In genomic region chr11:65438257-65439151, GRCh38 we compare ENCODE assay signal across 9 cellular contexts. TPM values are rescaled to one million over a fixed set of nuclear protein-coding genes. Genes with fewer than 3 reads are reported as not detected.
DNase-seq lines count a peak whose midpoint lies in the region; ATAC-seq and TF ChIP-seq lines count a peak whose summit lies in the region.
"Had no signal": no experiment of that assay in that cellular context is flagged by ENCODE, and none has a peak within 500 bp of the region (broad histone marks: within the 10 kb centered on the region; RNA-seq: fewer than 3 reads in every experiment).

No MANE protein-coding gene starts in this region.

- H3K4me1 ChIP-seq in SK-N-SH (ENCODE audit: control insufficient read depth in 1 of 2, insufficient read depth in 2 of 2, low read depth in 1 of 2, low read length in 1 of 2) (peaks cover 3 to 22% of the 10 kb centered on the region in 2 experiments; a peak in 3 of 4 replicates), esophagus muscularis mucosa (peaks cover 67 to 99% (median 97%) of the 10 kb centered on the region in 4 donors), skeletal muscle tissue (ENCODE audit: control insufficient read depth in 3 of 3, insufficient read depth in 3 of 3, low read length in 3 of 3) (peaks cover 62 to 73% (median 68%) of the 10 kb centered on the region in 3 donors)

- TF ChIP-seq RAD21 in SK-N-SH (IDR thresholded peaks at IDR 0.05; ENCODE audit: low read length): no peak

- H3K4me3 Mint-ChIP-seq in activated CD8-positive, alpha-beta T cell treated with anti-CD3 and anti-CD28 coated beads for 36 hours: no peak overlapping the region
- H3K4me3 Mint-ChIP-seq in activated CD8-positive, alpha-beta T cell treated with anti-CD3 and anti-CD28 coated beads, Interleukin-2, amount 10 ng/mL, durations not matched to agents 7 days and 5 days: no peak overlapping the region
- no peak overlapping the region for H3K4me3 Mint-ChIP-seq in progenitor cell of endocrine pancreas (ENCODE audit: low read depth)

- no peak for ATAC-seq in activated CD8-positive, alpha-beta T cell treated with anti-CD3 and anti-CD28 coated beads for 36 hours
- ATAC-seq in activated CD8-positive, alpha-beta T cell treated with anti-CD3 and anti-CD28 coated beads, Interleukin-2, amount 10 ng/mL, durations not matched to agents 7 days and 5 days: no peak
- no peak for ATAC-seq in GM19395 (IDR thresholded peaks at IDR 0.05; ENCODE audit: unreplicated experiment)

- H3K27ac ChIP-seq in SK-N-SH (ENCODE audit: low read depth in 2 of 2, low read length in 1 of 2): peak overlapping the region; percentile 47 to 100; a peak in 3 of 4 replicates
- H3K27ac ChIP-seq in esophagus muscularis mucosa (replicated peaks in 1 of 4): peak overlapping the region; percentile 32 to 78 (median 76)
- peak overlapping the region; percentile 20 for H3K27ac ChIP-seq in skeletal muscle tissue (ENCODE audit: low read depth, low read length)

- H3K9ac ChIP-seq in SK-N-SH: peak overlapping the region; percentile 37; the same call in 1 of the 2 replicates
- H3K9ac ChIP-seq in skeletal muscle tissue (ENCODE audit: low read depth in 1 of 3, low read length in 3 of 3): peak overlapping the region in 2 of 3 donors; percentile 28 to 66

- H3K36me3 Mint-ChIP-seq in activated CD8-positive, alpha-beta T cell treated with anti-CD3 and anti-CD28 coated beads for 36 hours (ENCODE audit: low read depth): peaks cover 70% of the 10 kb centered on the region
- peaks cover 59% of the 10 kb centered on the region for H3K36me3 Mint-ChIP-seq in activated CD8-positive, alpha-beta T cell treated with anti-CD3 and anti-CD28 coated beads, Interleukin-2, amount 10 ng/mL, durations not matched to agents 7 days and 5 days (ENCODE audit: low read depth)
- peaks cover 6% of the 10 kb centered on the region for H3K36me3 Mint-ChIP-seq in progenitor cell of endocrine pancreas (ENCODE audit: insufficient read depth)

- peaks cover 80% of the 10 kb centered on the region for H3K4me1 Mint-ChIP-seq in activated CD8-positive, alpha-beta T cell treated with anti-CD3 and anti-CD28 coated beads for 36 hours (ENCODE audit: low read depth)
- H3K4me1 Mint-ChIP-seq in activated CD8-positive, alpha-beta T cell treated with anti-CD3 and anti-CD28 coated beads, Interleukin-2, amount 10 ng/mL, durations not matched to agents 7 days and 5 days (ENCODE audit: low read depth): peaks cover 73% of the 10 kb centered on the region
- H3K4me1 Mint-ChIP-seq in progenitor cell of endocrine pancreas (ENCODE audit: low read depth): peaks cover 22% of the 10 kb centered on the region

- no peaks in the 10 kb centered on the region for H3K9me3 Mint-ChIP-seq in activated CD8-positive, alpha-beta T cell treated with anti-CD3 and anti-CD28 coated beads for 36 hours
- H3K9me3 Mint-ChIP-seq in activated CD8-positive, alpha-beta T cell treated with anti-CD3 and anti-CD28 coated beads, Interleukin-2, amount 10 ng/mL, durations not matched to agents 7 days and 5 days (ENCODE audit: insufficient read depth): no peaks in the 10 kb centered on the region
- no peaks in the 10 kb centered on the region for H3K9me3 Mint-ChIP-seq in progenitor cell of endocrine pancreas (ENCODE audit: low read depth)

- TF ChIP-seq EP300 in SK-N-SH (IDR thresholded peaks at IDR 0.05; ENCODE audit: borderline replicate concordance in 1 of 2, low read depth in 1 of 2, low read length in 1 of 2) (no peak), esophagus muscularis mucosa (IDR thresholded peaks at IDR 0.05) (no peak)

- H3K27me3 Mint-ChIP-seq in activated CD8-positive, alpha-beta T cell treated with anti-CD3 and anti-CD28 coated beads for 36 hours: no peaks in the 10 kb centered on the region
- no peaks in the 10 kb centered on the region for H3K27me3 Mint-ChIP-seq in activated CD8-positive, alpha-beta T cell treated with anti-CD3 and anti-CD28 coated beads, Interleukin-2, amount 10 ng/mL, durations not matched to agents 7 days and 5 days (ENCODE audit: low read depth)
- H3K27me3 Mint-ChIP-seq in progenitor cell of endocrine pancreas: no peaks in the 10 kb centered on the region

- WGBS in SK-N-SH (ENCODE audit: low lambda C conversion rate): 78% methylated on average over 9 of the region's 9 CpGs
- WGBS in esophagus muscularis mucosa: 83% methylated on average over 9 of the region's 9 CpGs

- no peak overlapping the region for H2AFZ ChIP-seq in SK-N-SH (ENCODE audit: low read depth)

- peaks cover 99% of the 10 kb centered on the region for H3F3A ChIP-seq in SK-N-SH (replicated peaks; ENCODE audit: insufficient read depth)

- intact Hi-C loops in activated CD8-positive, alpha-beta T cell treated with anti-CD3 and anti-CD28 coated beads for 36 hours (cut with micrococcal nuclease): no loop called here
- intact Hi-C loops in esophagus muscularis mucosa (cut with DNase I): no loop called here

- DNase-seq in activated CD8-positive, alpha-beta T cell treated with anti-CD3 and anti-CD28 coated beads for 36 hours: no peak
- no peak for DNase-seq in activated CD8-positive, alpha-beta T cell treated with anti-CD3 and anti-CD28 coated beads, Interleukin-2, amount 10 ng/mL, durations not matched to agents 7 days and 5 days
- no peak for DNase-seq in SK-N-SH
- no peak for DNase-seq in esophagus muscularis mucosa (ENCODE audit: extremely low spot score)
- no peak for DNase-seq in NCI-H187 (lab: John Stamatoyannopoulos, UW)
- no peak for DNase-seq in progenitor cell of endocrine pancreas (ENCODE audit: low spot score, unreplicated experiment)
- DNase-seq: NCI-H1092 had no signal

- H4K20me1 ChIP-seq in SK-N-SH (ENCODE audit: insufficient read depth): peaks cover 99% of the 10 kb centered on the region

- H3K9me3 ChIP-seq in SK-N-SH (no peaks in the 10 kb centered on the region), esophagus muscularis mucosa (no peaks in the 10 kb centered on the region), skeletal muscle tissue (ENCODE audit: control insufficient read depth in 3 of 3, low read length in 3 of 3) (no peaks in the 10 kb centered on the region)

- POLR2A ChIA-PET in activated CD8-positive, alpha-beta T cell treated with anti-CD3 and anti-CD28 coated beads for 36 hours (lab: Charles Lee): interaction anchor here (1.9 to 3.2 kb wide), 2 partner anchors 10 to 67 kb away, joined by 7 to 15 read pairs; no protein-coding TSS in a partner anchor
- POLR2A ChIA-PET in activated CD8-positive, alpha-beta T cell treated with anti-CD3 and anti-CD28 coated beads, Interleukin-2, amount 10 ng/mL, durations not matched to agents 7 days and 5 days (lab: Charles Lee): interaction anchor here (2.7 to 3.7 kb wide), 2 partner anchors 15 to 16 kb away, joined by 15 to 16 read pairs; partner anchors contain the start of gene NEAT1
- POLR2A ChIA-PET in SK-N-SH (lab: Yijun Ruan, JAX): interaction anchor here (1.0 to 1.1 kb wide), 2 partner anchors 55 to 63 kb away, joined by 3 to 4 read pairs; no protein-coding TSS in a partner anchor

- H3K79me2 ChIP-seq in SK-N-SH (ENCODE audit: insufficient read depth): peaks cover 99% of the 10 kb centered on the region

- H3K4me2 ChIP-seq in SK-N-SH: peak overlapping the region; percentile 49

- H3K27ac Mint-ChIP-seq in activated CD8-positive, alpha-beta T cell treated with anti-CD3 and anti-CD28 coated beads for 36 hours: peak overlapping the region; percentile 56
- no peak overlapping the region for H3K27ac Mint-ChIP-seq in activated CD8-positive, alpha-beta T cell treated with anti-CD3 and anti-CD28 coated beads, Interleukin-2, amount 10 ng/mL, durations not matched to agents 7 days and 5 days
- no peak overlapping the region for H3K27ac Mint-ChIP-seq in progenitor cell of endocrine pancreas

- H3K27me3 ChIP-seq in SK-N-SH (ENCODE audit: insufficient read depth) (no peaks in the 10 kb centered on the region), esophagus muscularis mucosa (no peaks in the 10 kb centered on the region), skeletal muscle tissue (ENCODE audit: control insufficient read depth in 3 of 3, insufficient read depth in 3 of 3, low read length in 3 of 3) (no peaks in the 10 kb centered on the region)

- H3K36me3 ChIP-seq in SK-N-SH (replicated peaks in 1 of 2; ENCODE audit: control insufficient read depth in 1 of 2, insufficient read depth in 2 of 2, low read length in 1 of 2) (peaks cover 64 to 93% of the 10 kb centered on the region in 2 experiments), esophagus muscularis mucosa (peaks cover 50 to 99% (median 74%) of the 10 kb centered on the region in 4 donors), skeletal muscle tissue (ENCODE audit: control insufficient read depth in 3 of 3, insufficient read depth in 3 of 3, low read length in 3 of 3) (peaks cover 72 to 75% (median 75%) of the 10 kb centered on the region in 3 donors)

- H3K4me3 ChIP-seq in SK-N-SH (ENCODE audit: low read depth in 2 of 2, low read length in 1 of 2): peak overlapping the region in 1 of 2 experiments; percentile 12; a peak in 1 of 4 replicates
- no peak overlapping the region for H3K4me3 ChIP-seq in esophagus muscularis mucosa
- peak overlapping the region in 1 of 3 donors; percentile 48 for H3K4me3 ChIP-seq in skeletal muscle tissue (ENCODE audit: low read length in 3 of 3)

- CTCF ChIA-PET in activated CD8-positive, alpha-beta T cell treated with anti-CD3 and anti-CD28 coated beads for 36 hours (lab: Charles Lee): interaction anchor here (1.8 kb wide), 1 partner anchor 9 kb away, joined by 4 read pairs; no protein-coding TSS in a partner anchor
- CTCF ChIA-PET in activated CD8-positive, alpha-beta T cell treated with anti-CD3 and anti-CD28 coated beads, Interleukin-2, amount 10 ng/mL, durations not matched to agents 7 days and 5 days (lab: Charles Lee): interaction anchor here (1.5 to 3.2 kb wide), 2 partner anchors 22 to 32 kb away, joined by 3 to 17 read pairs; no protein-coding TSS in a partner anchor
- CTCF ChIA-PET in SK-N-SH (lab: Yijun Ruan, JAX): no interaction called here

- H3K9me2 ChIP-seq in SK-N-SH: no peaks in the 10 kb centered on the region

- no peak for TF ChIP-seq CTCF in activated CD8-positive, alpha-beta T cell treated with anti-CD3 and anti-CD28 coated beads for 36 hours (IDR thresholded peaks at IDR 0.05)
- TF ChIP-seq CTCF in SK-N-SH (IDR thresholded peaks at IDR 0.05) (no peak), esophagus muscularis mucosa (IDR thresholded peaks at IDR 0.05) (no peak), progenitor cell of endocrine pancreas (IDR thresholded peaks at IDR 0.05; ENCODE audit: unreplicated experiment) (no peak)

- TF ChIP-seq POLR2A in esophagus muscularis mucosa (IDR thresholded peaks at IDR 0.05; ENCODE audit: low read depth): peak; percentile 6

RNA-seq across cellular contexts. Expression of gene NEAT1, which starts 15.9 kb away (rescaled TPM):
- 100 to 1,000 TPM; 313 to 358 TPM for total RNA-seq in activated CD8-positive, alpha-beta T cell treated with anti-CD3 and anti-CD28 coated beads for 36 hours
- total RNA-seq in activated CD8-positive, alpha-beta T cell treated with anti-CD3 and anti-CD28 coated beads, Interleukin-2, amount 10 ng/mL, durations not matched to agents 7 days and 5 days: 100 to 1,000 TPM; 212 to 254 TPM
- polyA plus RNA-seq in SK-N-SH (2012; rRNA removed): 435 and 479 TPM in 2 replicates
- polyA plus RNA-seq in SK-N-SH (2012; cell fraction: cytosol; rRNA removed): 93.7 and 99.2 TPM in 2 replicates
- 3,897 and 4,476 TPM in 2 replicates for polyA plus RNA-seq in SK-N-SH (2012; cell fraction: nucleus; rRNA removed)
- total RNA-seq in esophagus muscularis mucosa (100 to 1,000 TPM in 2 of 4 donors, 10 to 100 TPM in 2; 42.8 to 181 (median 96.0) TPM), skeletal muscle tissue (26.1 TPM), progenitor cell of endocrine pancreas (78.8 and 99.9 TPM in 2 replicates)

RNA-seq across cellular contexts. Expression of gene FRMD8, which starts 52.1 kb away (rescaled TPM):
- 10 to 100 TPM; 26.8 to 33.3 TPM for total RNA-seq in activated CD8-positive, alpha-beta T cell treated with anti-CD3 and anti-CD28 coated beads for 36 hours
- total RNA-seq in activated CD8-positive, alpha-beta T cell treated with anti-CD3 and anti-CD28 coated beads, Interleukin-2, amount 10 ng/mL, durations not matched to agents 7 days and 5 days: 10 to 100 TPM; 51.0 to 54.7 TPM
- 17.4 and 19.0 TPM in 2 replicates for polyA plus RNA-seq in SK-N-SH (2012; rRNA removed)
- 8.0 and 14.0 TPM in 2 replicates for polyA plus RNA-seq in SK-N-SH (2012; cell fraction: cytosol; rRNA removed)
- 32.3 and 58.1 TPM in 2 replicates for polyA plus RNA-seq in SK-N-SH (2012; cell fraction: nucleus; rRNA removed)
- 10 to 100 TPM; 30.4 to 37.3 (median 34.7) TPM for total RNA-seq in esophagus muscularis mucosa
- total RNA-seq in skeletal muscle tissue: 8.4 TPM
- 27.3 and 27.5 TPM in 2 replicates for total RNA-seq in progenitor cell of endocrine pancreas

RNA-seq across cellular contexts. Expression of gene SLC25A45, which starts 56.1 kb away (rescaled TPM):
- total RNA-seq in activated CD8-positive, alpha-beta T cell treated with anti-CD3 and anti-CD28 coated beads for 36 hours: 10 to 100 TPM; 12.8 to 14.4 TPM
- total RNA-seq in activated CD8-positive, alpha-beta T cell treated with anti-CD3 and anti-CD28 coated beads, Interleukin-2, amount 10 ng/mL, durations not matched to agents 7 days and 5 days: 10 to 100 TPM; 24.5 to 28.2 TPM
- 3.1 and 3.6 TPM in 2 replicates for polyA plus RNA-seq in SK-N-SH (2012; rRNA removed)
- 1.2 and 1.8 TPM in 2 replicates for polyA plus RNA-seq in SK-N-SH (2012; cell fraction: cytosol; rRNA removed)
- 13.7 and 17.4 TPM in 2 replicates for polyA plus RNA-seq in SK-N-SH (2012; cell fraction: nucleus; rRNA removed)
- total RNA-seq in esophagus muscularis mucosa (10 to 100 TPM in 1 of 4 donors, 1 to 10 TPM in 3; 4.6 to 11.3 (median 5.9) TPM), skeletal muscle tissue (3.7 TPM), progenitor cell of endocrine pancreas (4.0 and 5.3 TPM in 2 replicates)

Comparison
In these comparisons a context has a peak if more than half of its experiments do, and no peak if none do; other contexts are left out.
1. H3K27ac ChIP-seq: peak in every context shown above with its lines; median percentile 76 in esophagus muscularis mucosa; 74 in SK-N-SH; 20 in skeletal muscle tissue.